9 cellular contexts compared by ENCODE assay signal in the genomic region with DNA sequence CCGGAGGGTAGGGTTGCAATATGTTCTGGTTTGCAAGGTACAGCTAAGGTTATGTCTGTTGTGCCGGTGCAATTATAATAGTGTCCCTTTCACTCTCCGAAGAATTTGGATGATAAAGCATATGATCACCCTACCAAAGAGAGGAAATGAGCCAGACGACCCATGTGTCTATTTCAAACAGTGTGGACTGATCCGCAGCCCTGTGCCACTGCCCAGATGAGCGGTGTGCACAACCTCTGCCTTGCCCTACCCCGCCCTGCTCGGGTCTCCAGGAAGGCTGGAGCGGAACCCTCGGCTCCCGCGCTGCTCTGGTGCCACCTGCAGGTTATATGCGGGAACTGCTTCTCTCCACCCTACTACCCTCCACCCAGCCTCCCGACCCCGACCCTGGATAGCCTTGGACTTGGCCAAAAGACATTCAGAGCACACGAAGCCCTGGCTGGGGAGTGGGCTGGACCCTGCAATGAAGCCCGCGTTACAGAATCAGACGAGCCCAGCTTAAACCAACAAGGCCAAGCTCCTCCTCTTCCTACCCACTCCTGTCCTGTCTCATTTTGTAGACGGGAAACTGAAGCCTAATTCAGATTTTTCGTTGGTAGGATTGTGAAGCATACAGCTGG.
DNase-seq lines count a peak whose midpoint lies in the region; ATAC-seq, FAIRE-seq and TF ChIP-seq lines count a peak whose summit lies in the region.
"Had no signal": no experiment of that assay in that cellular context is flagged by ENCODE, and none has a peak within 500 bp of the region (broad histone marks: within the 10 kb centered on the region; RNA-seq: fewer than 3 reads in every experiment).

No MANE protein-coding gene starts in this region.

- no peaks in the 10 kb centered on the region for H3K36me3 Mint-ChIP-seq in activated naive CD4-positive, alpha-beta T cell treated with anti-CD3 and anti-CD28 coated beads for 36 hours (ENCODE audit: low read depth)

- TF ChIP-seq CTCF in prostate gland (IDR thresholded peaks at IDR 0.05) = peak; percentile 71 to 85 (median 73)

- no peak overlapping the region for H3K4me3 ChIP-seq in prostate gland

- no peak for TF ChIP-seq POLR2A in prostate gland (IDR thresholded peaks at IDR 0.05)

- peaks cover 4% of the 10 kb centered on the region for H3K4me1 Mint-ChIP-seq in activated naive CD4-positive, alpha-beta T cell treated with anti-CD3 and anti-CD28 coated beads for 36 hours (ENCODE audit: low read depth)

- no peaks in the 10 kb centered on the region for H3K4me1 ChIP-seq in prostate gland (replicated peaks)

- DNase-seq in SHP77 (lab: John Stamatoyannopoulos, UW) = peak; percentile 34 to 60
- DNase-seq in SHP77 treated with DMSO at 0.1 percent for 48 hours (lab: John Stamatoyannopoulos, UW) = no peak
- peak; percentile 39 for DNase-seq in KG1 (lab: John Stamatoyannopoulos, UW)
- DNase-seq in activated naive CD4-positive, alpha-beta T cell treated with anti-CD3 and anti-CD28 coated beads for 36 hours = peak; percentile 79
- peak; percentile 82 for DNase-seq in Right ventricle myocardium inferior (ENCODE audit: missing footprints)
- peak; percentile 33 for DNase-seq in prostate gland (ENCODE audit: low spot score)
- DNase-seq in urothelium cell line (ENCODE audit: low spot score) = peak; percentile 85

- 6% methylated on average over 21 of the region's 21 CpGs for WGBS in prostate gland

- FAIRE-seq in urothelium cell line (lab: Jason Lieb, UNC) = peak; percentile 46

- H3K27ac Mint-ChIP-seq in activated naive CD4-positive, alpha-beta T cell treated with anti-CD3 and anti-CD28 coated beads for 36 hours = no peak overlapping the region
- H3K27ac Mint-ChIP-seq: stimulated activated naive CD8-positive, alpha-beta T cell treated with anti-CD3 and anti-CD28 coated beads, Interleukin-15, Interleukin-2, amounts not matched to agents 100 ng/mL and 50 ng/mL, for 24 hours had no signal

- H3K27me3 ChIP-seq in prostate gland (replicated peaks; ENCODE audit: insufficient read depth) = no peaks in the 10 kb centered on the region

- intact Hi-C loops in activated naive CD4-positive, alpha-beta T cell treated with anti-CD3 and anti-CD28 coated beads for 36 hours (cut with micrococcal nuclease) = loop anchor here (1.0 to 2.0 kb wide), 3 partner anchors 71 to 401 kb away; no protein-coding TSS in a partner anchor
- intact Hi-C loops in Right ventricle myocardium inferior (cut with DNase I) = loop anchor here (1.0 kb wide), 2 partner anchors 71 to 91 kb away; no protein-coding TSS in a partner anchor
- intact Hi-C loops in prostate gland (cut with DNase I) = loop anchor here (1.0 kb wide), 1 partner anchor 89 kb away; the partner anchor contains the start of gene CHRNA3

- H3K9me3 Mint-ChIP-seq in activated naive CD4-positive, alpha-beta T cell treated with anti-CD3 and anti-CD28 coated beads for 36 hours = no peaks in the 10 kb centered on the region
- H3K9me3 Mint-ChIP-seq: stimulated activated naive CD8-positive, alpha-beta T cell treated with anti-CD3 and anti-CD28 coated beads, Interleukin-15, Interleukin-2, amounts not matched to agents 100 ng/mL and 50 ng/mL, for 24 hours had no signal

- CTCF ChIA-PET in activated naive CD4-positive, alpha-beta T cell treated with anti-CD3 and anti-CD28 coated beads for 36 hours (lab: Charles Lee) = interaction anchor here (0.7 to 8.5 kb wide), 18 partner anchors 8 to 405 kb away, joined by 3 to 102 read pairs (median 4); partner anchors contain the start of gene CHRNB4

- no peaks in the 10 kb centered on the region for H3K36me3 ChIP-seq in prostate gland

- H3K4me3 Mint-ChIP-seq in activated naive CD4-positive, alpha-beta T cell treated with anti-CD3 and anti-CD28 coated beads for 36 hours = no peak overlapping the region
- H3K4me3 Mint-ChIP-seq: stimulated activated naive CD8-positive, alpha-beta T cell treated with anti-CD3 and anti-CD28 coated beads, Interleukin-15, Interleukin-2, amounts not matched to agents 100 ng/mL and 50 ng/mL, for 24 hours had no signal

- no peaks in the 10 kb centered on the region for H3K9me3 ChIP-seq in prostate gland

- peaks cover 31% of the 10 kb centered on the region for H3K27me3 Mint-ChIP-seq in activated naive CD4-positive, alpha-beta T cell treated with anti-CD3 and anti-CD28 coated beads for 36 hours (ENCODE audit: low read depth)

- no peak overlapping the region for H3K27ac ChIP-seq in prostate gland

- ATAC-seq in SK-N-SH treated with all-trans-retinoic acid at 6 μM for 48 hours (peak; percentile 98), Right ventricle myocardium inferior (peak; percentile 92)

TF ChIP-seq in SK-N-SH treated with all-trans-retinoic acid at 6 μM for 48 hours, 23 proteins besides CTCF, POLR2A, EP300 and RAD21:
- TF ChIP-seq ZNF70 (CRISPR knock-in tag; IDR thresholded peaks at IDR 0.05) (peak; percentile 75), BACH2 (CRISPR knock-in tag; IDR thresholded peaks at IDR 0.05; ENCODE audit: borderline replicate concordance) (no peak), ARNTL (CRISPR knock-in tag; IDR thresholded peaks at IDR 0.05; ENCODE audit: borderline replicate concordance, low read depth) (no peak), CSDC2 (CRISPR knock-in tag; IDR thresholded peaks at IDR 0.05) (no peak)
